In the genomic region with DNA sequence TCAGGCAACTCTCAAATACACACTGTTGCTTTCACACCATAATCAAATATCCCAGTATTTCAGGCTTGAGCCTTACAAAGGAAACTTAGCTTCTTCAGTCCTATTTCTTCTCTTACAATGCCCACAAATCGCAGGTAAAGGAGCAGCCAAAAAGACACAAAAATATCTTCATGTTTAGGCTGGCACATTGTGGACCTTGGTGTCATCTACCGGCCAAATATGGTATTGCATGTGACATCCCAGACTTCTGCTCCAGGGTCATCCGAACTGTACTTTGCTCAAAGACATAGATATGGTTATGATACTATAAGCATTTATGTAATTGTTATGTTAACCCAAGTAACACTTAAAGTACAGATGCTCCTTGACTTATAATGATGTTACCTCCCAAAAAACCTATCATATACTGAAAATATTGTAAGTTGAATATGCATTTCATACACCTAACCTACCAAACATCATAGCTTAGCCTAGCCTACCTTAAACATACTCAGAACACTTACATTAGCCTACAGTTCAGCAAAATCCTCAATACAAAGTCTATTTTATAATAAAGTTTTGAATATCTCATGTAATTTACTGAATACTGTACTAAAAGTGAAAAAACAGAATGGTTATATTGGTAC, we compare ENCODE assay signal across 8 cellular contexts. TPM values are rescaled to one million over a fixed set of nuclear protein-coding genes. Genes with fewer than 3 reads are reported as not detected.
DNase-seq lines count a peak whose midpoint lies in the region; ATAC-seq and TF ChIP-seq lines count a peak whose summit lies in the region.

No MANE protein-coding gene starts in this region.

- H3K27me3 Mint-ChIP-seq in activated naive CD4-positive, alpha-beta T cell treated with anti-CD3 and anti-CD28 coated beads for 36 hours (ENCODE audit: low read depth) = peaks cover 9% of the 10 kb centered on the region

- H3K4me1 ChIP-seq in SJCRH30 = 0 out of 2 replicates have a peak, but pooled peaks cover 3% of the 10 kb centered on the region

- H3K36me3 ChIP-seq in SJCRH30 = no peaks in the 10 kb centered on the region

- H3K4me3 Mint-ChIP-seq in activated naive CD4-positive, alpha-beta T cell treated with anti-CD3 and anti-CD28 coated beads for 36 hours = no peak overlapping the region

- H3K9me3 ChIP-seq in SJCRH30 (replicated peaks) = no peaks in the 10 kb centered on the region

- peak; percentile 61 for DNase-seq in Daoy (ENCODE audit: low read depth)
- peak; percentile 8 for DNase-seq in HS-27A (ENCODE audit: low read depth)
- DNase-seq in SJCRH30 = peak; percentile 11 to 68
- peak; percentile 74 for DNase-seq in activated naive CD4-positive, alpha-beta T cell treated with anti-CD3 and anti-CD28 coated beads for 36 hours
- peak in 33 of 42 donors; percentile 30 to 83 (median 57) for DNase-seq in head of caudate nucleus
- no peak for DNase-seq in retinal pigment epithelial cell (ENCODE audit: low read depth)
- DNase-seq in middle frontal gyrus (ENCODE audit: extremely low spot score, low spot score) = no peak

- no peaks in the 10 kb centered on the region for H3K9me3 Mint-ChIP-seq in activated naive CD4-positive, alpha-beta T cell treated with anti-CD3 and anti-CD28 coated beads for 36 hours

- no peak for ATAC-seq in GM18520 (IDR thresholded peaks at IDR 0.05; ENCODE audit: unreplicated experiment)

- peak; percentile 96 for TF ChIP-seq CTCF in retinal pigment epithelial cell (conservative IDR thresholded peaks at IDR 0.05; ENCODE audit: low read depth, low read length)

- CTCF ChIA-PET in activated naive CD4-positive, alpha-beta T cell treated with anti-CD3 and anti-CD28 coated beads for 36 hours (lab: Charles Lee) = interaction anchor here (1.0 to 1.5 kb wide), 5 partner anchors 10 to 322 kb away, joined by 3 to 4 read pairs (median 3); no protein-coding TSS in a partner anchor

- intact Hi-C loops in activated naive CD4-positive, alpha-beta T cell treated with anti-CD3 and anti-CD28 coated beads for 36 hours (cut with micrococcal nuclease) = loop anchor here (1.0 to 2.0 kb wide), 4 partner anchors 213 to 903 kb away; no protein-coding TSS in a partner anchor
- intact Hi-C loops in head of caudate nucleus (cut with DNase I) = loop anchor here (10.0 kb wide), 1 partner anchor 895 kb away; no protein-coding TSS in a partner anchor

- H3K27ac ChIP-seq in SJCRH30 = no peak overlapping the region

- H3K4me3 ChIP-seq in SJCRH30 (no peak overlapping the region), retinal pigment epithelial cell (ENCODE audit: low read length) (no peak overlapping the region)

- no peaks in the 10 kb centered on the region for H3K36me3 Mint-ChIP-seq in activated naive CD4-positive, alpha-beta T cell treated with anti-CD3 and anti-CD28 coated beads for 36 hours (ENCODE audit: low read depth)

- no peaks in the 10 kb centered on the region for H3K4me1 Mint-ChIP-seq in activated naive CD4-positive, alpha-beta T cell treated with anti-CD3 and anti-CD28 coated beads for 36 hours (ENCODE audit: low read depth)

- no peaks in the 10 kb centered on the region for H3K27me3 ChIP-seq in SJCRH30

- no peak overlapping the region for H3K27ac Mint-ChIP-seq in activated naive CD4-positive, alpha-beta T cell treated with anti-CD3 and anti-CD28 coated beads for 36 hours

RNA-seq across cellular contexts. Expression of a gene that starts 4.6 kb away (rescaled TPM):
- total RNA-seq in Daoy (2014; rRNA removed; shearing (Covaris generic)) = not detected in 2 replicates
- total RNA-seq in SJCRH30 (2014; rRNA removed; shearing (Covaris generic)) = not detected in 2 replicates
- not detected for total RNA-seq in activated naive CD4-positive, alpha-beta T cell treated with anti-CD3 and anti-CD28 coated beads for 36 hours

RNA-seq across cellular contexts. Expression of a gene that starts 30.0 kb away (rescaled TPM):
- 2.8 and 10.1 TPM in 2 replicates for total RNA-seq in Daoy (2014; rRNA removed; shearing (Covaris generic))
- not detected in 2 replicates for total RNA-seq in SJCRH30 (2014; rRNA removed; shearing (Covaris generic))
- total RNA-seq in activated naive CD4-positive, alpha-beta T cell treated with anti-CD3 and anti-CD28 coated beads for 36 hours = under 1 TPM in 1 of 2 experiments, not detected in 1; 0.31 TPM

RNA-seq across cellular contexts. Expression of a gene that starts 43.4 kb away (rescaled TPM):
- 1.3 and 4.3 TPM in 2 replicates for total RNA-seq in Daoy (2014; rRNA removed; shearing (Covaris generic))
- 5.5 and 12.1 TPM in 2 replicates for total RNA-seq in SJCRH30 (2014; rRNA removed; shearing (Covaris generic))
- 10 to 100 TPM in 1 of 2 experiments, 1 to 10 TPM in 1; 8.0 to 11.2 TPM for total RNA-seq in activated naive CD4-positive, alpha-beta T cell treated with anti-CD3 and anti-CD28 coated beads for 36 hours

Comparison
In these comparisons a context has a peak if more than half of its experiments do, and no peak if none do; other contexts are left out.
1. DNase-seq: peak in Daoy (single experiment), HS-27A (single experiment), SJCRH30 (2 of 2), activated naive CD4-positive, alpha-beta T cell treated with anti-CD3 and anti-CD28 coated beads for 36 hours (single experiment) and head of caudate nucleus (33 of 42); none in retinal pigment epithelial cell (single experiment) and middle frontal gyrus (single experiment).